In the genomic region with DNA sequence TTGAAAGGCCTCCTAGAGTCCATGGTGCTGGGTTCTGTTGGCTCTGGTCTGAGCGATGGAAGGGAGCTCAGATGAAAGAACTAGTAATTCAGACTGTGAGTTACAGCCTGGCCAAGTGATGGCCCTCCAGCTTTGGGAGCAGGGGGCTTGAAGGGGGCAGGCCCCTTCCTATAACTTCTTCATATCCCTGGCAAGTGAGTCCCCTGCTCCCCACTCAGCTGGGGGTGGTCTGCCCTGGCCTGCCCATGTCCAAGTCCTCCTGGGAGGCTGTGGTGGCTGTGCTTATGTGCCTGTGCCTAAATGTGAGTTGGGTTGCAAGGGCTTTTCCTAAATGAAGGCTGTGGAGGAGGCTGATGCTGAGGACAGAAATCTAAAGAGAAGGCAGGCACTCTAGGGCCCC, we compare ENCODE assay signal across 1 cellular context.
TF ChIP-seq lines count a peak whose summit lies in the region.

No MANE protein-coding gene starts in this region.

TF ChIP-seq in IMR-90, 13 proteins besides CTCF, POLR2A, EP300 and RAD21 (continued from another document):
- no peak for TF ChIP-seq ELK1 (IDR thresholded peaks at IDR 0.05; ENCODE audit: borderline replicate concordance, low read depth, low read length)
- TF ChIP-seq NFE2L2 (IDR thresholded peaks at IDR 0.05; ENCODE audit: low read depth, low read length): no peak
- TF ChIP-seq MAFK (IDR thresholded peaks at IDR 0.05; ENCODE audit: low read depth, low read length): no peak
- no peak for TF ChIP-seq CHD1 (IDR thresholded peaks at IDR 0.05; ENCODE audit: low read depth, low read length)
- TF ChIP-seq MXI1 (IDR thresholded peaks at IDR 0.05; ENCODE audit: borderline replicate concordance, low read depth, low read length): no peak
- no peak for TF ChIP-seq MAZ (IDR thresholded peaks at IDR 0.05; ENCODE audit: borderline replicate concordance, low read depth, low read length)
